ENCODE assay signal across 1 cellular context in the genomic region with DNA sequence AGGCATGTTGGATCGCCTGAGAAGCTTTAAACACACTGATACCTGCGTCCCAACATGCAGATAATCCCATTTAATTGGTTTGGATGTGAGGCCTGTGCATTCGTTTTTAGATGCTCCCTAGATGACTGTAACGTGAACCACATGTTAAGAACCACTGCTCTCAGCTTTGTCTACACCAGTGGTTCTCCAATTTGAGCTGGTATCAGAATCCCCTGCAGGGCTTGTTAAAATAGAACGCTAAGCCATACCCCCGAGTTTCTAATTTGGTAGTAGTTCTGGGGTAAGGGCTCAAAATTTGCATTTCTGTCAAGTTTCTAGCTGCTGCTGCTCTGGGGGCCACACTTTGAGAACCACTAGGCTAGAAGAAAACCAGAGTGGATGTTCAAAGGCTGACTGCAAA.
TF ChIP-seq lines count a peak whose summit lies in the region.

No MANE protein-coding gene starts in this region.

TF ChIP-seq in GM23338, 12 proteins besides CTCF, POLR2A, EP300 and RAD21 (continued from another document):
- TF ChIP-seq, protein P1, sequence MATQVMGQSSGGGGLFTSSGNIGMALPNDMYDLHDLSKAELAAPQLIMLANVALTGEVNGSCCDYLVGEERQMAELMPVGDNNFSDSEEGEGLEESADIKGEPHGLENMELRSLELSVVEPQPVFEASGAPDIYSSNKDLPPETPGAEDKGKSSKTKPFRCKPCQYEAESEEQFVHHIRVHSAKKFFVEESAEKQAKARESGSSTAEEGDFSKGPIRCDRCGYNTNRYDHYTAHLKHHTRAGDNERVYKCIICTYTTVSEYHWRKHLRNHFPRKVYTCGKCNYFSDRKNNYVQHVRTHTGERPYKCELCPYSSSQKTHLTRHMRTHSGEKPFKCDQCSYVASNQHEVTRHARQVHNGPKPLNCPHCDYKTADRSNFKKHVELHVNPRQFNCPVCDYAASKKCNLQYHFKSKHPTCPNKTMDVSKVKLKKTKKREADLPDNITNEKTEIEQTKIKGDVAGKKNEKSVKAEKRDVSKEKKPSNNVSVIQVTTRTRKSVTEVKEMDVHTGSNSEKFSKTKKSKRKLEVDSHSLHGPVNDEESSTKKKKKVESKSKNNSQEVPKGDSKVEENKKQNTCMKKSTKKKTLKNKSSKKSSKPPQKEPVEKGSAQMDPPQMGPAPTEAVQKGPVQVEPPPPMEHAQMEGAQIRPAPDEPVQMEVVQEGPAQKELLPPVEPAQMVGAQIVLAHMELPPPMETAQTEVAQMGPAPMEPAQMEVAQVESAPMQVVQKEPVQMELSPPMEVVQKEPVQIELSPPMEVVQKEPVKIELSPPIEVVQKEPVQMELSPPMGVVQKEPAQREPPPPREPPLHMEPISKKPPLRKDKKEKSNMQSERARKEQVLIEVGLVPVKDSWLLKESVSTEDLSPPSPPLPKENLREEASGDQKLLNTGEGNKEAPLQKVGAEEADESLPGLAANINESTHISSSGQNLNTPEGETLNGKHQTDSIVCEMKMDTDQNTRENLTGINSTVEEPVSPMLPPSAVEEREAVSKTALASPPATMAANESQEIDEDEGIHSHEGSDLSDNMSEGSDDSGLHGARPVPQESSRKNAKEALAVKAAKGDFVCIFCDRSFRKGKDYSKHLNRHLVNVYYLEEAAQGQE (IDR thresholded peaks at IDR 0.05; ENCODE audit: unreplicated experiment): no peak
- TF ChIP-seq, protein P2, sequence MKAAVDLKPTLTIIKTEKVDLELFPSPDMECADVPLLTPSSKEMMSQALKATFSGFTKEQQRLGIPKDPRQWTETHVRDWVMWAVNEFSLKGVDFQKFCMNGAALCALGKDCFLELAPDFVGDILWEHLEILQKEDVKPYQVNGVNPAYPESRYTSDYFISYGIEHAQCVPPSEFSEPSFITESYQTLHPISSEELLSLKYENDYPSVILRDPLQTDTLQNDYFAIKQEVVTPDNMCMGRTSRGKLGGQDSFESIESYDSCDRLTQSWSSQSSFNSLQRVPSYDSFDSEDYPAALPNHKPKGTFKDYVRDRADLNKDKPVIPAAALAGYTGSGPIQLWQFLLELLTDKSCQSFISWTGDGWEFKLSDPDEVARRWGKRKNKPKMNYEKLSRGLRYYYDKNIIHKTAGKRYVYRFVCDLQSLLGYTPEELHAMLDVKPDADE (IDR thresholded peaks at IDR 0.05): no peak
- TF ChIP-seq STAT1 (IDR thresholded peaks at IDR 0.05; ENCODE audit: unreplicated experiment) (no peak), JUNB (IDR thresholded peaks at IDR 0.05; ENCODE audit: unreplicated experiment) (no peak), EZH2 (IDR thresholded peaks at IDR 0.05; ENCODE audit: low read depth, unreplicated experiment) (no peak), POLR2AphosphoS5 (IDR thresholded peaks at IDR 0.05; ENCODE audit: low read depth) (no peak), NANOG (IDR thresholded peaks at IDR 0.05; ENCODE audit: borderline replicate concordance) (no peak), EZH2phosphoT487 (IDR thresholded peaks at IDR 0.05; ENCODE audit: unreplicated experiment) (no peak), ZNF114 (CRISPR knock-in tag; IDR thresholded peaks at IDR 0.05) (no peak), ZNF331 (CRISPR knock-in tag; IDR thresholded peaks at IDR 0.05; ENCODE audit: low read depth) (no peak)
TF ChIP-seq in GM23338: peak in this region for 0.
